ENCODE assay signal across 18 cellular contexts in genomic region chr3:45191924-45192417, GRCh38. TPM values are rescaled to one million over a fixed set of nuclear protein-coding genes. Genes with fewer than 3 reads are reported as not detected.
DNase-seq lines count a peak whose midpoint lies in the region; ATAC-seq and TF ChIP-seq lines count a peak whose summit lies in the region.
"Had no signal": no experiment of that assay in that cellular context is flagged by ENCODE, and none has a peak within 500 bp of the region (broad histone marks: within the 10 kb centered on the region; RNA-seq: fewer than 3 reads in every experiment).

No MANE protein-coding gene starts in this region.

- H3K79me2 ChIP-seq in hepatocyte: no peaks in the 10 kb centered on the region

- H4K20me1 ChIP-seq in hepatocyte (ENCODE audit: insufficient read depth, poor library complexity, severe bottlenecking): no peaks in the 10 kb centered on the region

- intact Hi-C loops in stomach (cut with DNase I; ENCODE audit: low total_unique reads) (no loop called here), vagina (cut with DNase I) (no loop called here)
- intact Hi-C loops in CD8-positive, alpha-beta T cell (cut with DNase I, micrococcal nuclease): no loop called here

- no peaks in the 10 kb centered on the region for H3K36me3 Mint-ChIP-seq in natural killer cell treated with Interleukin-12 subunit alpha and Interleukin-12 subunit beta and Interleukin-15 and Interleukin-18, amount 100 ng/mL, for 72 hours
- no peaks in the 10 kb centered on the region for H3K36me3 Mint-ChIP-seq in CD8-positive, alpha-beta T cell
- H3K36me3 Mint-ChIP-seq: CD8-positive, alpha-beta memory T cell had no signal

- H3K27me3 ChIP-seq in hepatocyte: no peaks in the 10 kb centered on the region
- H3K27me3 ChIP-seq in stomach: no peaks in the 10 kb centered on the region
- H3K27me3 ChIP-seq in vagina: no peaks in the 10 kb centered on the region
- H3K27me3 ChIP-seq in CD8-positive, alpha-beta T cell (ENCODE audit: insufficient read depth, low read length): no peaks in the 10 kb centered on the region

- H3K9me3 ChIP-seq in hepatocyte (ENCODE audit: low read depth) (no peaks in the 10 kb centered on the region), stomach (no peaks in the 10 kb centered on the region), vagina (no peaks in the 10 kb centered on the region)
- H3K9me3 ChIP-seq in CD8-positive, alpha-beta T cell (ENCODE audit: low read length): no peaks in the 10 kb centered on the region

- no peak for TF ChIP-seq EP300 in stomach (IDR thresholded peaks at IDR 0.05)

- H3K36me3 ChIP-seq in hepatocyte (replicated peaks; ENCODE audit: insufficient read depth, low read depth) (no peaks in the 10 kb centered on the region), stomach (no peaks in the 10 kb centered on the region), vagina (no peaks in the 10 kb centered on the region)
- H3K36me3 ChIP-seq in CD8-positive, alpha-beta T cell (ENCODE audit: insufficient read depth, low read length): no peaks in the 10 kb centered on the region

- H3K9me3 Mint-ChIP-seq in natural killer cell treated with Interleukin-12 subunit alpha and Interleukin-12 subunit beta and Interleukin-15 and Interleukin-18, amount 100 ng/mL, for 72 hours: no peaks in the 10 kb centered on the region
- no peaks in the 10 kb centered on the region for H3K9me3 Mint-ChIP-seq in CD8-positive, alpha-beta T cell
- H3K9me3 Mint-ChIP-seq: CD8-positive, alpha-beta memory T cell; GM23338 had no signal

- H2AFZ ChIP-seq in hepatocyte: no peak overlapping the region
- H2AFZ ChIP-seq: GM23338 had no signal

- no peaks in the 10 kb centered on the region for H3K9me2 ChIP-seq in hepatocyte (replicated peaks; ENCODE audit: insufficient read depth)

- H3K27ac ChIP-seq in hepatocyte (peak overlapping the region; percentile 65), stomach (peak overlapping the region in 3 of 5 donors; percentile 2 to 54 (median 38)), vagina (no peak overlapping the region)
- no peak overlapping the region for H3K27ac ChIP-seq in CD8-positive, alpha-beta T cell (ENCODE audit: low read depth, low read length)

- TF ChIP-seq CTCF in hepatocyte (IDR thresholded peaks at IDR 0.05; ENCODE audit: poor library complexity) (no peak), stomach (IDR thresholded peaks at IDR 0.05) (no peak), vagina (IDR thresholded peaks at IDR 0.05) (no peak)
- TF ChIP-seq CTCF in CD8-positive, alpha-beta T cell (IDR thresholded peaks at IDR 0.05): no peak

- H3K4me1 ChIP-seq in hepatocyte (ENCODE audit: insufficient read depth) (peaks cover 18% of the 10 kb centered on the region), stomach (peaks cover 8 to 14% (median 11%) of the 10 kb centered on the region in 4 donors), vagina (no peaks in the 10 kb centered on the region)
- H3K4me1 ChIP-seq in CD8-positive, alpha-beta T cell (ENCODE audit: insufficient read depth, low read length): no peaks in the 10 kb centered on the region

- DNase-seq in NCI-H69 (lab: John Stamatoyannopoulos, UW) (peak; percentile 10), hepatocyte (ENCODE audit: low spot score) (no peak), stomach (no peak), vagina (ENCODE audit: extremely low spot score in 2 of 2) (no peak)
- DNase-seq in natural killer cell treated with Interleukin-12 subunit alpha and Interleukin-12 subunit beta and Interleukin-15 and Interleukin-18, amount 100 ng/mL, for 72 hours (ENCODE audit: low spot score): no peak
- DNase-seq in CD8-positive, alpha-beta T cell: no peak
- DNase-seq: CD8-positive, alpha-beta memory T cell; DMS 273 treated with DMSO at 0.1 percent for 48 hours; KBM-7; NCI-H1048; NCI-H2107; NCI-H226; NCI-H526; SHP77 had no signal

- no peak overlapping the region for H3K4me3 Mint-ChIP-seq in natural killer cell treated with Interleukin-12 subunit alpha and Interleukin-12 subunit beta and Interleukin-15 and Interleukin-18, amount 100 ng/mL, for 72 hours
- no peak overlapping the region for H3K4me3 Mint-ChIP-seq in CD8-positive, alpha-beta T cell
- H3K4me3 Mint-ChIP-seq: CD8-positive, alpha-beta memory T cell; GM23338 had no signal

- peak overlapping the region; percentile 52 for H3K4me2 ChIP-seq in hepatocyte
- H3K4me2 ChIP-seq: GM23338 had no signal

- H3K27ac Mint-ChIP-seq in natural killer cell treated with Interleukin-12 subunit alpha and Interleukin-12 subunit beta and Interleukin-15 and Interleukin-18, amount 100 ng/mL, for 72 hours: no peak overlapping the region
- no peak overlapping the region for H3K27ac Mint-ChIP-seq in CD8-positive, alpha-beta T cell
- H3K27ac Mint-ChIP-seq: CD8-positive, alpha-beta memory T cell; GM23338 had no signal

- peaks cover 11% of the 10 kb centered on the region in 2 donors for H3K27me3 Mint-ChIP-seq in natural killer cell treated with Interleukin-12 subunit alpha and Interleukin-12 subunit beta and Interleukin-15 and Interleukin-18, amount 100 ng/mL, for 72 hours
- H3K27me3 Mint-ChIP-seq in CD8-positive, alpha-beta T cell (ENCODE audit: low read depth): peaks cover 9% of the 10 kb centered on the region

- ATAC-seq in natural killer cell treated with Interleukin-12 subunit alpha and Interleukin-12 subunit beta and Interleukin-15 and Interleukin-18, amount 100 ng/mL, for 72 hours: peak; percentile 25 to 67
- no peak for ATAC-seq in GM21786 (IDR thresholded peaks at IDR 0.05; ENCODE audit: unreplicated experiment)
- ATAC-seq in CD8-positive, alpha-beta T cell: no peak
- ATAC-seq: GM23338, Panc1, SK-N-SH treated with all-trans-retinoic acid at 6 μM for 48 hours had no signal

- POLR2A ChIA-PET in CD8-positive, alpha-beta T cell (lab: Charles Lee): no interaction called here

- WGBS in hepatocyte (ENCODE audit: low lambda C conversion rate, missing lambda C conversion rate): 53% methylated on average over 3 of the region's 3 CpGs
- 24 to 46% (median 34%) methylated on average over 3 of the region's 3 CpGs for WGBS in stomach, 5 donors

- H3K4me1 Mint-ChIP-seq in natural killer cell treated with Interleukin-12 subunit alpha and Interleukin-12 subunit beta and Interleukin-15 and Interleukin-18, amount 100 ng/mL, for 72 hours (ENCODE audit: low read depth in 2 of 2): peaks cover 9 to 14% of the 10 kb centered on the region in 2 donors
- no peaks in the 10 kb centered on the region for H3K4me1 Mint-ChIP-seq in CD8-positive, alpha-beta T cell (ENCODE audit: low read depth)
- H3K4me1 Mint-ChIP-seq: CD8-positive, alpha-beta memory T cell; GM23338 had no signal

- CTCF ChIA-PET in CD8-positive, alpha-beta T cell (lab: Charles Lee): interaction anchor here (0.6 to 1.3 kb wide), 3 partner anchors 16 to 891 kb away, joined by 3 read pairs; no protein-coding TSS in a partner anchor

- no peak for TF ChIP-seq POLR2A in stomach (IDR thresholded peaks at IDR 0.05)
- TF ChIP-seq POLR2A in vagina (IDR thresholded peaks at IDR 0.05): no peak

- H3K4me3 ChIP-seq in hepatocyte: no peak overlapping the region
- H3K4me3 ChIP-seq in stomach: no peak overlapping the region
- no peak overlapping the region for H3K4me3 ChIP-seq in vagina
- no peak overlapping the region for H3K4me3 ChIP-seq in CD8-positive, alpha-beta T cell (ENCODE audit: low read depth, low read length)
- H3K4me3 ChIP-seq: GM23338 had no signal

RNA-seq across cellular contexts. Expression of gene TMEM158, which starts 34.1 kb away (rescaled TPM):
- total RNA-seq in hepatocyte (3.3 and 8.5 TPM in 2 replicates), stomach (1 to 10 TPM in 2 of 5 donors, under 1 TPM in 1, not detected in 2; 0.89 to 2.9 (median 1.1) TPM), vagina (1.2 TPM)
- polyA plus RNA-seq in hepatocyte (16.0 and 16.9 TPM in 2 replicates), stomach (1 to 10 TPM in 2 of 3 donors, under 1 TPM in 1; 0.46 to 5.5 (median 4.9) TPM)
- total RNA-seq in natural killer cell treated with Interleukin-12 subunit alpha and Interleukin-12 subunit beta and Interleukin-15 and Interleukin-18, amount 100 ng/mL, for 72 hours: 1 to 10 TPM in 1 of 2 donors, under 1 TPM in 1; 0.56 to 2.5 TPM
- total RNA-seq in CD8-positive, alpha-beta T cell: not detected
- polyA plus RNA-seq: CD8-positive, alpha-beta memory T cell had no signal

RNA-seq across cellular contexts. Expression of gene CDCP1, which starts 45.8 kb away (rescaled TPM):
- total RNA-seq in hepatocyte (7.0 and 7.3 TPM in 2 replicates), stomach (10 to 100 TPM in 2 of 5 donors, 1 to 10 TPM in 3; 4.1 to 24.5 (median 8.4) TPM), vagina (27.5 TPM)
- polyA plus RNA-seq in hepatocyte (4.8 and 5.3 TPM in 2 replicates), stomach (1 to 10 TPM; 4.1 to 9.9 (median 7.8) TPM)
- total RNA-seq in natural killer cell treated with Interleukin-12 subunit alpha and Interleukin-12 subunit beta and Interleukin-15 and Interleukin-18, amount 100 ng/mL, for 72 hours: under 1 TPM; 0.29 to 0.36 TPM
- total RNA-seq in CD8-positive, alpha-beta T cell: not detected
- polyA plus RNA-seq: CD8-positive, alpha-beta memory T cell had no signal

Comparison
In these comparisons a context has a peak if more than half of its experiments do, and no peak if none do; other contexts are left out.
1. H3K27ac ChIP-seq: peak in hepatocyte (single experiment) and stomach (3 of 5); none in vagina (single experiment) and CD8-positive, alpha-beta T cell (single experiment).
2. ATAC-seq: peak in natural killer cell treated with Interleukin-12 subunit alpha and Interleukin-12 subunit beta and Interleukin-15 and Interleukin-18, amount 100 ng/mL, for 72 hours (2 of 2); none in GM21786 (single experiment) and CD8-positive, alpha-beta T cell (single experiment).